ENCODE assay signal across 8 cellular contexts in the genomic region with DNA sequence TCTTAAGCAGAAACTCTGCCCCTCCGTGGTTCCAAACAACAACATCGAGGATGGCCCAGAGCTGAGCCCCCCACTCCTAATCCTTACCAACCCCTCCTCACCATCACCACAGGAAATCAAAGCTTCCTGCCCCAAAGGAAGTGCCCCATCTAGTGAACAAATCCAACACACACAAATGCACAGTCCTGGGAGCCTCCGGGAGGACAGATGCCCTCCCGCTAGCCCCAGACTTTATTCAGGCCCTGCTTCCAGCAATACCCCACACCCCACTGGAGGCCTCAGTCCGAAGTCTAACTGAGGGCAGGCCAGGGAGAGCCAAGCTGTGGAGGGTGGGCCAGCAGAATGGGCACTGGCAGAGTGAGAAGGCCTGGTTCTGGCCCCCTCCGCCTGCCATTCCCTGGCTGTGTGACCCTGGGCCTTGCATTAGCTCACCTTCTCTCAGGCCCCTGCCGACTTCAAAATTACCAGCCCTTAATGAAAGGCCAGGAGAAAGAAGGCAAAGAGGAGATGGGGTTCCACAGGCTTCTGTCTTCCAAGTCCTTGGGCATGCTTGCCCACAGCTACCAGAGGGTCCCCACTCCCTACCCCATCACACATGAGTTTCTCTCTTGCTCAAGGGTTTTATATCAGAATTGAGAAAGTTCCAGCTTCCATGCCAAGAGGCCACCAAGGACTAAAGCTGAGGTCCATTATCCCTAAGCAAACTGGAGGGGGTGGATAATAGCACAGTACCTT. TPM values are rescaled to one million over a fixed set of nuclear protein-coding genes. Genes with fewer than 3 reads are reported as not detected.
DNase-seq lines count a peak whose midpoint lies in the region; ATAC-seq and TF ChIP-seq lines count a peak whose summit lies in the region.

No MANE protein-coding gene starts in this region.

- no peak; the same call in 1 of the 2 replicates for TF ChIP-seq CTCF in RWPE1 (conservative IDR thresholded peaks at IDR 0.05; ENCODE audit: low read depth)
- TF ChIP-seq CTCF in esophagus squamous epithelium (IDR thresholded peaks at IDR 0.05), result peak in 3 of 6 experiments; percentile 5 to 27 (median 12)
- TF ChIP-seq CTCF in prostate gland (IDR thresholded peaks at IDR 0.05), result peak in 1 of 4 experiments; percentile 20

- WGBS in esophagus squamous epithelium, 2 donors, result 30 to 35% methylated on average over 2 to 7 of the region's 7 CpGs
- WGBS in prostate gland, result 31% methylated on average over 7 of the region's 7 CpGs

- peaks cover 76 to 93% (median 83%) of the 10 kb centered on the region in 3 donors for H3K4me1 ChIP-seq in esophagus squamous epithelium
- H3K4me1 ChIP-seq in prostate gland (replicated peaks), result peaks cover 16% of the 10 kb centered on the region

- TF ChIP-seq POLR2A in esophagus squamous epithelium (IDR thresholded peaks at IDR 0.05) (peak in 1 of 4 donors; percentile 7), prostate gland (IDR thresholded peaks at IDR 0.05) (no peak)

- peak; percentile 44 for DNase-seq in ELF-1 (ENCODE audit: low read depth, low spot score)
- DNase-seq in RWPE1 (ENCODE audit: low spot score), result no peak
- DNase-seq in esophagus squamous epithelium (lab: John Stamatoyannopoulos, UW), result no peak
- no peak for DNase-seq in prostate gland (ENCODE audit: low spot score)
- no peak for DNase-seq in NCI-H1930 (lab: John Stamatoyannopoulos, UW)
- no peak for DNase-seq in SW480 (ENCODE audit: low spot score)

- H3K9me3 ChIP-seq in esophagus squamous epithelium, result no peaks in the 10 kb centered on the region
- H3K9me3 ChIP-seq in prostate gland, result no peaks in the 10 kb centered on the region

- intact Hi-C loops in esophagus squamous epithelium (cut with DNase I) (no loop called here), prostate gland (cut with DNase I) (no loop called here)

- POLR2A ChIA-PET in RWPE1 (lab: Yijun Ruan, JAX; ENCODE audit: low non-redundant PET), result interaction anchor here (1.5 to 1.8 kb wide), 2 partner anchors 15 to 19 kb away, joined by 3 to 4 read pairs; no protein-coding TSS in a partner anchor

- CTCF ChIA-PET in RWPE1 (lab: Yijun Ruan, JAX), result interaction anchor here (0.8 to 1.4 kb wide), 7 partner anchors 9 to 102 kb away, joined by 3 to 5 read pairs (median 4); no protein-coding TSS in a partner anchor

- no peaks in the 10 kb centered on the region for H3K27me3 ChIP-seq in esophagus squamous epithelium
- H3K27me3 ChIP-seq in prostate gland (replicated peaks; ENCODE audit: insufficient read depth), result no peaks in the 10 kb centered on the region

- peak overlapping the region; percentile 10 to 95 (median 70) for H3K4me3 ChIP-seq in esophagus squamous epithelium
- no peak overlapping the region for H3K4me3 ChIP-seq in prostate gland

- H3K27ac ChIP-seq in RWPE1, result peak overlapping the region; percentile 99
- peak overlapping the region; percentile 96 to 99 (median 98) for H3K27ac ChIP-seq in esophagus squamous epithelium
- H3K27ac ChIP-seq in prostate gland, result peak overlapping the region; percentile 90

- ATAC-seq in GM18519 (IDR thresholded peaks at IDR 0.05; ENCODE audit: low FRiP score, unreplicated experiment), result no peak
- ATAC-seq in GM21576 (IDR thresholded peaks at IDR 0.05; ENCODE audit: unreplicated experiment), result no peak

- H3K36me3 ChIP-seq in esophagus squamous epithelium (no peaks in the 10 kb centered on the region), prostate gland (no peaks in the 10 kb centered on the region)

RNA-seq across cellular contexts. Expression of a gene that starts 2.3 kb away (rescaled TPM):
- total RNA-seq in esophagus squamous epithelium (10 to 100 TPM; 19.8 to 37.2 (median 24.0) TPM), prostate gland (10 to 100 TPM; 39.5 to 67.7 TPM)

RNA-seq across cellular contexts. Expression of a gene that starts 44.4 kb away (rescaled TPM):
- total RNA-seq in esophagus squamous epithelium, result 10 to 100 TPM; 18.9 to 35.4 (median 25.4) TPM
- 10 to 100 TPM; 39.0 to 52.5 TPM for total RNA-seq in prostate gland

RNA-seq across cellular contexts. Expression of a gene that starts 58.8 kb away (rescaled TPM):
- total RNA-seq in esophagus squamous epithelium, result 10 to 100 TPM; 12.9 to 39.3 (median 22.5) TPM
- total RNA-seq in prostate gland, result 10 to 100 TPM; 19.1 to 28.5 TPM

Comparison
In these comparisons a context has a peak if more than half of its experiments do, and no peak if none do; other contexts are left out.
1. H3K4me3 ChIP-seq: peak in esophagus squamous epithelium (4 of 4); none in prostate gland (0 of 2).
2. Peak in every context shown above with its lines, with median percentiles within 50 percentile points of each other: H3K27ac ChIP-seq.